In genomic region chr17:2929881-2930533, GRCh38 we compare ENCODE assay signal across 8 cellular contexts.
DNase-seq lines count a peak whose midpoint lies in the region; ATAC-seq, FAIRE-seq and TF ChIP-seq lines count a peak whose summit lies in the region.

No MANE protein-coding gene starts in this region.

- H3K27me3 Mint-ChIP-seq in mesothelial cell of epicardium (ENCODE audit: low read depth) = no peaks in the 10 kb centered on the region

- H3K36me3 Mint-ChIP-seq in mesothelial cell of epicardium = no peaks in the 10 kb centered on the region

- H3K27ac Mint-ChIP-seq in mesothelial cell of epicardium = no peak overlapping the region

- peaks cover 32% of the 10 kb centered on the region for H3K4me1 ChIP-seq in A549

- ATAC-seq in A549 = peak; percentile 90 to 92
- ATAC-seq in GM18907 (IDR thresholded peaks at IDR 0.05; ENCODE audit: unreplicated experiment) = no peak

- FAIRE-seq in A549 (lab: Jason Lieb, UNC) = no peak
- peak; percentile 69 for FAIRE-seq in GM12891 (lab: Jason Lieb, UNC)

- H3K4me3 ChIP-seq in A549 (no peak overlapping the region), cardiac fibroblast (replicated peaks in 1 of 2; ENCODE audit: low read depth in 2 of 2, low read length in 2 of 2) (no peak overlapping the region)

- TF ChIP-seq RAD21 in A549 (conservative IDR thresholded peaks at IDR 0.05 in 1 of 2, IDR thresholded peaks at IDR 0.05 in 1 of 2) = peak; percentile 85 to 91

- no peaks in the 10 kb centered on the region for H3K9me3 Mint-ChIP-seq in mesothelial cell of epicardium

- no peak for TF ChIP-seq POLR2A in A549 (IDR thresholded peaks at IDR 0.05; ENCODE audit: low read length)
- TF ChIP-seq POLR2A in GM12891 (IDR thresholded peaks at IDR 0.05; ENCODE audit: low read depth, low read length) = no peak

- TF ChIP-seq EP300 in A549 (IDR thresholded peaks at IDR 0.05) = no peak

- POLR2A ChIA-PET in A549 (lab: Yijun Ruan, JAX) = no interaction called here

- H3K9me3 ChIP-seq in A549 = no peaks in the 10 kb centered on the region

- TF ChIP-seq CTCF in A549 (IDR thresholded peaks at IDR 0.05) (peak; percentile 89), cardiac fibroblast (IDR thresholded peaks at IDR 0.05; ENCODE audit: low read depth, low read length) (peak; percentile 67), mesothelial cell of epicardium (IDR thresholded peaks at IDR 0.05; ENCODE audit: unreplicated experiment) (peak; percentile 78)

- H3K27ac ChIP-seq in A549 = peak overlapping the region; percentile 63 to 67; a peak in 5 of 6 replicates

- DNase-seq in A549 (ENCODE audit: low read depth in 1 of 2, low spot score in 1 of 2) = peak; percentile 71 to 83
- peak; percentile 51 for DNase-seq in GM12891 (ENCODE audit: insufficient read length, low spot score)
- DNase-seq in SHP77 treated with DMSO at 0.1 percent for 48 hours (lab: John Stamatoyannopoulos, UW) = peak; percentile 39
- DNase-seq in cardiac fibroblast (ENCODE audit: low read depth in 2 of 2) = peak; percentile 36 to 44
- peak in 1 of 2 experiments; percentile 53 for DNase-seq in mesothelial cell of epicardium (ENCODE audit: low spot score in 2 of 2, unreplicated experiment in 2 of 2)
- no peak for DNase-seq in NCI-H2081 treated with DMSO at 0.1 percent for 48 hours (lab: John Stamatoyannopoulos, UW)
- no peak for DNase-seq in GOT3 (lab: John Stamatoyannopoulos, UW)

- no peak overlapping the region for H3K4me2 ChIP-seq in A549

- peaks cover 13% of the 10 kb centered on the region for H3K4me1 Mint-ChIP-seq in mesothelial cell of epicardium

- no peak overlapping the region for H3K4me3 Mint-ChIP-seq in mesothelial cell of epicardium

- WGBS in A549 (ENCODE audit: missing lambda C conversion rate) = 52% methylated on average over 14 of the region's 15 CpGs

- CTCF ChIA-PET in A549 (lab: Yijun Ruan, JAX) = interaction anchor here (0.5 to 22.5 kb wide), 40 partner anchors 9 to 753 kb away, joined by 3 to 327 read pairs (median 6); no protein-coding TSS in a partner anchor

TF ChIP-seq in A549, 52 proteins besides CTCF, POLR2A, EP300 and RAD21 (continues in another document):
- TF ChIP-seq MAX (IDR thresholded peaks at IDR 0.05) (peak; percentile 89), USF2 (IDR thresholded peaks at IDR 0.05) (peak; percentile 57), E2F6 (IDR thresholded peaks at IDR 0.05; ENCODE audit: borderline replicate concordance, low read depth) (no peak), ZC3H11A (IDR thresholded peaks at IDR 0.05) (no peak), HOXB5 (CRISPR knock-in tag; IDR thresholded peaks at IDR 0.05) (no peak), NR3C1 (IDR thresholded peaks at IDR 0.05) (no peak), SMC3 (IDR thresholded peaks at IDR 0.05) (peak; percentile 95), TFCP2L1 (CRISPR knock-in tag; IDR thresholded peaks at IDR 0.05) (no peak), MAFK (IDR thresholded peaks at IDR 0.05; ENCODE audit: partially characterized antibody) (no peak), BCL3 (IDR thresholded peaks at IDR 0.05) (no peak), MYC (IDR thresholded peaks at IDR 0.05; ENCODE audit: borderline replicate concordance, low read length) (peak; percentile 46; the same call in 1 of the 2 replicates), HOXB13 (CRISPR knock-in tag; IDR thresholded peaks at IDR 0.05; ENCODE audit: low read depth) (no peak), KDM1A (IDR thresholded peaks at IDR 0.05; ENCODE audit: low read depth) (no peak), PBX3 (IDR thresholded peaks at IDR 0.05) (no peak)

TF ChIP-seq in GM12891, 5 proteins besides CTCF, POLR2A, EP300 and RAD21:
- TF ChIP-seq POU2F2 (IDR thresholded peaks at IDR 0.05; ENCODE audit: low read depth, low read length) (0 out of 2 replicates have a peak, but pooled peaks have one; percentile 14), PAX5 (IDR thresholded peaks at IDR 0.05; ENCODE audit: insufficient read depth, low read length, severe bottlenecking) (no peak), TAF1 (IDR thresholded peaks at IDR 0.05; ENCODE audit: low read depth, low read length) (no peak), SPI1 (IDR thresholded peaks at IDR 0.05; ENCODE audit: low read depth, low read length) (no peak), POLR2AphosphoS5 (IDR thresholded peaks at IDR 0.05; ENCODE audit: low read depth, low read length) (no peak)

Comparison
In these comparisons a context has a peak if more than half of its experiments do, and no peak if none do; other contexts are left out.
1. DNase-seq: peak in A549 (2 of 2), GM12891 (single experiment), SHP77 treated with DMSO at 0.1 percent for 48 hours (single experiment) and cardiac fibroblast (2 of 2); none in NCI-H2081 treated with DMSO at 0.1 percent for 48 hours (single experiment) and GOT3 (single experiment).
2. Peak in every context shown above with its lines, with median percentiles within 50 percentile points of each other: CTCF ChIP-seq.